12 cellular contexts compared by ENCODE assay signal in genomic region chr14:54364555-54365415, GRCh38. TPM values are rescaled to one million over a fixed set of nuclear protein-coding genes. Genes with fewer than 3 reads are reported as not detected.
DNase-seq lines count a peak whose midpoint lies in the region; ATAC-seq and TF ChIP-seq lines count a peak whose summit lies in the region.
"Had no signal": no experiment of that assay in that cellular context is flagged by ENCODE, and none has a peak within 500 bp of the region (broad histone marks: within the 10 kb centered on the region; RNA-seq: fewer than 3 reads in every experiment).

No MANE protein-coding gene starts in this region.

- no peaks in the 10 kb centered on the region for H3K27me3 ChIP-seq in adipocyte (replicated peaks; ENCODE audit: control insufficient read depth, insufficient read depth, low read length)
- H3K27me3 ChIP-seq: colonic mucosa, testis had no signal

- H3K9me3 ChIP-seq in adipocyte (ENCODE audit: control insufficient read depth, low read length) = no peaks in the 10 kb centered on the region
- H3K9me3 ChIP-seq: colonic mucosa, testis had no signal

- no peaks in the 10 kb centered on the region for H3K36me3 ChIP-seq in adipocyte (ENCODE audit: control insufficient read depth, insufficient read depth, low read length, severe bottlenecking)
- H3K36me3 ChIP-seq: colonic mucosa had no signal

- ATAC-seq in HG02763 (IDR thresholded peaks at IDR 0.05; ENCODE audit: unreplicated experiment) (no peak), HG03342 (IDR thresholded peaks at IDR 0.05; ENCODE audit: unreplicated experiment) (no peak)

- H3K4me1 ChIP-seq in adipocyte (ENCODE audit: control insufficient read depth, insufficient read depth, low read length) = peaks cover 37% of the 10 kb centered on the region
- H3K4me1 ChIP-seq: colonic mucosa, testis had no signal

- in situ Hi-C loops in G401 (cut with HindIII; ENCODE audit: low sequenced_read_pairs) = no loop called here

- H3K4me3 ChIP-seq in adipocyte (ENCODE audit: low read length) = peak overlapping the region; percentile 37
- H3K4me3 ChIP-seq in foreskin fibroblast (ENCODE audit: low read depth in 1 of 2, low read length in 2 of 2) = no peak overlapping the region
- H3K4me3 ChIP-seq: colonic mucosa, testis had no signal

- peak overlapping the region; percentile 46 for H3K9ac ChIP-seq in adipocyte (ENCODE audit: low read length)

- peak; percentile 75 for DNase-seq in G401 (ENCODE audit: low spot score)
- DNase-seq in adipocyte (ENCODE audit: low read depth) = peak; percentile 22
- DNase-seq in foreskin fibroblast = peak; percentile 41 to 59
- peak; percentile 55 for DNase-seq in pulmonary artery endothelial cell (ENCODE audit: low read depth, low spot score)
- no peak for DNase-seq in cortex of kidney (lab: John Stamatoyannopoulos, UW)
- no peak for DNase-seq in effector CD4-positive, alpha-beta T cell
- DNase-seq: colonic mucosa; DMS79; stimulated activated CD4-positive, alpha-beta T cell treated with anti-CD3 and anti-CD28 coated beads, Interleukin-1b, Interleukin-23, amount 100 ng/mL, for 48 hours; testis had no signal

- TF ChIP-seq CTCF in foreskin fibroblast (IDR thresholded peaks at IDR 0.05; ENCODE audit: low read depth, low read length) = no peak

RNA-seq across cellular contexts. Expression of gene CDKN3, which starts 32.0 kb away (rescaled TPM):
- 110 and 135 TPM in 2 replicates for total RNA-seq in G401 (2014; rRNA removed; shearing (Covaris generic))
- total RNA-seq in pulmonary artery endothelial cell = 36.5 and 76.4 TPM in 2 replicates

Comparison
In these comparisons a context has a peak if more than half of its experiments do, and no peak if none do; other contexts are left out.
1. DNase-seq: peak in G401 (single experiment), adipocyte (single experiment), foreskin fibroblast (2 of 2) and pulmonary artery endothelial cell (single experiment); none in cortex of kidney (single experiment) and effector CD4-positive, alpha-beta T cell (single experiment).